ENCODE assay signal across 18 cellular contexts in genomic region chr5:142881727-142882126, GRCh38.
DNase-seq lines count a peak whose midpoint lies in the region; ATAC-seq and TF ChIP-seq lines count a peak whose summit lies in the region.
"Had no signal": no experiment of that assay in that cellular context is flagged by ENCODE, and none has a peak within 500 bp of the region (broad histone marks: within the 10 kb centered on the region; RNA-seq: fewer than 3 reads in every experiment).

No MANE protein-coding gene starts in this region.

- H2AK5ac ChIP-seq in trophoblast cell (ENCODE audit: low read length) = no peak overlapping the region

- peak overlapping the region; percentile 81 for H3K27ac ChIP-seq in HL-60 (replicated peaks)
- H3K27ac ChIP-seq in right cardiac atrium (ENCODE audit: low read length) = peak overlapping the region; percentile 48
- no peak overlapping the region for H3K27ac ChIP-seq in trophoblast cell (ENCODE audit: low read depth, low read length)
- H3K27ac ChIP-seq: parathyroid adenoma had no signal

- TF ChIP-seq CTCF in HL-60 (IDR thresholded peaks at IDR 0.05; ENCODE audit: insufficient read depth, low read length) (no peak), brain (conservative IDR thresholded peaks at IDR 0.05) (no peak), lower leg skin (IDR thresholded peaks at IDR 0.05) (no peak)

- H3K9me3 Mint-ChIP-seq in brain = no peaks in the 10 kb centered on the region
- H3K9me3 Mint-ChIP-seq: naive B cell had no signal

- H2BK120ac ChIP-seq in trophoblast cell (ENCODE audit: insufficient read depth, low read length, poor library complexity) = no peak overlapping the region

- H2AFZ ChIP-seq in trophoblast cell (ENCODE audit: insufficient read depth, low read length, poor library complexity) = no peak overlapping the region
- H2AFZ ChIP-seq: parathyroid adenoma had no signal

- H3K4me3 ChIP-seq in HL-60 (replicated peaks; ENCODE audit: insufficient read depth, low read length) (no peak overlapping the region), right cardiac atrium (ENCODE audit: low read length) (no peak overlapping the region), trophoblast cell (ENCODE audit: low read depth, low read length) (no peak overlapping the region), lower leg skin (ENCODE audit: low read depth, poor library complexity, severe bottlenecking) (no peak overlapping the region)
- H3K4me3 ChIP-seq: smooth muscle cell, thoracic aorta had no signal

- peaks cover 42% of the 10 kb centered on the region for H3K4me1 Mint-ChIP-seq in brain

- H3K4me1 ChIP-seq in right cardiac atrium (ENCODE audit: control insufficient read depth, insufficient read depth, low read length) = peaks cover 4% of the 10 kb centered on the region
- peaks cover 4 to 9% of the 10 kb centered on the region in 2 experiments for H3K4me1 ChIP-seq in trophoblast cell (ENCODE audit: control insufficient read depth in 1 of 2, insufficient read depth in 2 of 2, low read length in 2 of 2)
- H3K4me1 ChIP-seq: parathyroid adenoma had no signal

- 65% methylated on average over 4 of the region's 4 CpGs for whole genome bisulfite sequencing in right cardiac atrium
- no CpG with 5 or more reads among the region's 4 CpGs for WGBS in trophoblast cell (ENCODE audit: extremely low coverage, insufficient coverage, insufficient read length)
- WGBS in lower leg skin, 2 donors = 68 to 71% methylated on average over 4 of the region's 4 CpGs

- peaks cover 6% of the 10 kb centered on the region for H3K27me3 Mint-ChIP-seq in brain
- H3K27me3 Mint-ChIP-seq: activated naive CD8-positive, alpha-beta T cell; naive B cell had no signal

- no peak overlapping the region for H3K9ac ChIP-seq in trophoblast cell (ENCODE audit: low read length)
- H3K9ac ChIP-seq: parathyroid adenoma had no signal

- no peak overlapping the region for H3K23ac ChIP-seq in trophoblast cell (ENCODE audit: low read length)

- H3K36me3 ChIP-seq in trophoblast cell (ENCODE audit: control insufficient read depth in 1 of 2, insufficient read depth in 2 of 2, low read length in 2 of 2) = no peaks in the 10 kb centered on the region
- H3K36me3 ChIP-seq: thoracic aorta had no signal

- TF ChIP-seq POLR2A in GM18505 (IDR thresholded peaks at IDR 0.05; ENCODE audit: borderline replicate concordance, extremely low read depth, insufficient read depth, insufficient read length) = no peak
- TF ChIP-seq POLR2A in lower leg skin (IDR thresholded peaks at IDR 0.05) = no peak

- peak overlapping the region in 3 of 5 experiments; percentile 13 to 65 (median 55) for H3K27ac Mint-ChIP-seq in brain
- H3K27ac Mint-ChIP-seq: activated naive CD8-positive, alpha-beta T cell; naive B cell had no signal

- H3K14ac ChIP-seq in trophoblast cell (ENCODE audit: low read length) = no peak overlapping the region

- DNase-seq in HL-60 (ENCODE audit: low read depth in 1 of 2, low spot score in 1 of 2) (no peak), right cardiac atrium (no peak), trophoblast cell (no peak), NOMO-1 treated with DMSO at 0.1 percent for 48 hours (lab: John Stamatoyannopoulos, UW; ENCODE audit: unreplicated experiment) (no peak), GM19238 (ENCODE audit: insufficient read length, low spot score) (no peak), lower leg skin (ENCODE audit: low spot score in 2 of 2) (no peak)
- DNase-seq: activated CD4-positive, alpha-beta T cell treated with anti-CD3 and anti-CD28 coated beads, Interleukin-2, amount 50 U/mL, for 4 hours; activated T-cell treated with anti-CD3 and anti-CD28 coated beads, Interleukin-2, amount 50 U/mL, for 1 hour; effector memory CD4-positive, alpha-beta T cell; SW 1271 had no signal

- intact Hi-C loops in right cardiac atrium (cut with DNase I) = loop anchor here in 3 of 4 donors (2.0 to 10.0 kb wide), 4 partner anchors 163 to 267 kb away; no protein-coding TSS in a partner anchor
- intact Hi-C loops in lower leg skin (cut with DNase I; ENCODE audit: low total_unique reads) = no loop called here

- H3K79me2 ChIP-seq in trophoblast cell (ENCODE audit: control insufficient read depth, insufficient read depth, low read length, poor library complexity) = no peaks in the 10 kb centered on the region
- H3K79me2 ChIP-seq: parathyroid adenoma had no signal

- no peak overlapping the region for H2BK5ac ChIP-seq in trophoblast cell (ENCODE audit: low read depth, low read length, poor library complexity)

- no peaks in the 10 kb centered on the region for H3K27me3 ChIP-seq in HL-60 (ENCODE audit: insufficient read depth, poor library complexity, severe bottlenecking)
- H3K27me3 ChIP-seq in right cardiac atrium (ENCODE audit: control insufficient read depth, insufficient read depth) = no peaks in the 10 kb centered on the region
- no peaks in the 10 kb centered on the region for H3K27me3 ChIP-seq in trophoblast cell (ENCODE audit: insufficient read depth, low read length)

- no peak overlapping the region for H3K4me2 ChIP-seq in trophoblast cell (ENCODE audit: low read length)
- H3K4me2 ChIP-seq: smooth muscle cell had no signal

- no peak overlapping the region for H4K91ac ChIP-seq in trophoblast cell (ENCODE audit: low read depth, low read length)

- no peaks in the 10 kb centered on the region for H3K9me3 ChIP-seq in right cardiac atrium (ENCODE audit: control insufficient read depth, low read length)
- no peaks in the 10 kb centered on the region for H3K9me3 ChIP-seq in trophoblast cell (ENCODE audit: insufficient read depth, low read depth, low read length)
- H3K9me3 ChIP-seq: thoracic aorta had no signal

- no peak overlapping the region for H4K8ac ChIP-seq in trophoblast cell (ENCODE audit: low read depth, low read length)

- H3K18ac ChIP-seq in trophoblast cell (ENCODE audit: low read length) = no peak overlapping the region

- peak overlapping the region; percentile 59 for H2BK12ac ChIP-seq in trophoblast cell (ENCODE audit: low read length)

- H3K36me3 Mint-ChIP-seq in brain = no peaks in the 10 kb centered on the region
- H3K36me3 Mint-ChIP-seq: activated naive CD8-positive, alpha-beta T cell; naive B cell had no signal

- no peak overlapping the region for H4K12ac ChIP-seq in trophoblast cell (ENCODE audit: low read depth, low read length)

- no peak overlapping the region for H3K4ac ChIP-seq in trophoblast cell (ENCODE audit: low read depth, low read length)

- no peak overlapping the region for H3K4me3 Mint-ChIP-seq in brain
- H3K4me3 Mint-ChIP-seq: activated naive CD8-positive, alpha-beta T cell; naive B cell had no signal

- peaks cover 1% of the 10 kb centered on the region for H3K79me1 ChIP-seq in trophoblast cell (ENCODE audit: low read length)

- ATAC-seq in right cardiac atrium (peak; percentile 32 to 60), GM18505 (IDR thresholded peaks at IDR 0.05; ENCODE audit: unreplicated experiment) (no peak)
- ATAC-seq: left lobe of liver had no signal
